Comparison of ENCODE assay signal across 20 cellular contexts in genomic region chr2:96107883-96108551, GRCh38. TPM values are rescaled to one million over a fixed set of nuclear protein-coding genes. Genes with fewer than 3 reads are reported as not detected.
DNase-seq lines count a peak whose midpoint lies in the region; ATAC-seq, FAIRE-seq and TF ChIP-seq lines count a peak whose summit lies in the region.
"Had no signal": no experiment of that assay in that cellular context is flagged by ENCODE, and none has a peak within 500 bp of the region (broad histone marks: within the 10 kb centered on the region; RNA-seq: fewer than 3 reads in every experiment).

No MANE protein-coding gene starts in this region.

- H3K4me1 ChIP-seq in RWPE2 (ENCODE audit: insufficient read depth, poor library complexity, severe bottlenecking) (no peaks in the 10 kb centered on the region), kidney (ENCODE audit: control insufficient read depth in 1 of 2, insufficient read depth in 1 of 2, low read depth in 1 of 2, low read length in 2 of 2) (peaks cover 0 to 12% of the 10 kb centered on the region in 2 donors), stomach (peaks cover 0 to 17% (median 7%) of the 10 kb centered on the region in 4 donors)
- H3K4me1 ChIP-seq: A549 had no signal

- TF ChIP-seq EP300 in stomach (IDR thresholded peaks at IDR 0.05) = no peak

- H3K27me3 ChIP-seq in RWPE2 (ENCODE audit: insufficient read depth, poor library complexity, severe bottlenecking) = no peaks in the 10 kb centered on the region
- peaks cover 0 to 15% (median 0%) of the 10 kb centered on the region in 3 donors for H3K27me3 ChIP-seq in stomach
- H3K27me3 ChIP-seq: ovary had no signal

- H3K9me3 ChIP-seq in RWPE2 (ENCODE audit: severe bottlenecking) (peaks cover 2% of the 10 kb centered on the region), kidney (ENCODE audit: control insufficient read depth in 1 of 2, low read length in 2 of 2) (peaks cover 0 to 6% of the 10 kb centered on the region in 2 donors), stomach (peaks cover 0 to 17% (median 8%) of the 10 kb centered on the region in 4 donors)

- FAIRE-seq in kidney (lab: Jason Lieb, UNC) = no peak
- FAIRE-seq: A549, endothelial cell of umbilical vein, small intestine had no signal

- TF ChIP-seq CTCF in RWPE2 (IDR thresholded peaks at IDR 0.05; ENCODE audit: poor library complexity, severe bottlenecking) (no peak), kidney (IDR thresholded peaks at IDR 0.05; ENCODE audit: borderline replicate concordance, extremely low read depth, insufficient read depth) (no peak), stomach (IDR thresholded peaks at IDR 0.05) (no peak)

- H3K27ac ChIP-seq in RWPE2 (ENCODE audit: poor library complexity, severe bottlenecking) (no peak overlapping the region), kidney (ENCODE audit: low read depth in 2 of 2, low read length in 2 of 2) (peak overlapping the region in 1 of 2 donors; percentile 74), stomach (peak overlapping the region in 2 of 5 donors; percentile 8 to 26)
- H3K27ac ChIP-seq: A549, ovary had no signal

- no peaks in the 10 kb centered on the region for H3K36me3 ChIP-seq in RWPE2 (ENCODE audit: low read depth)
- H3K36me3 ChIP-seq in kidney (ENCODE audit: control insufficient read depth in 1 of 2, insufficient read depth in 2 of 2, low read length in 2 of 2) = no peaks in the 10 kb centered on the region
- no peaks in the 10 kb centered on the region for H3K36me3 ChIP-seq in stomach
- H3K36me3 ChIP-seq: ovary had no signal

- 49 to 77% (median 57%) methylated on average over 2 to 7 of the region's 7 CpGs for WGBS in stomach, 5 donors

- ATAC-seq in RWPE2 (ENCODE audit: low read depth) = no peak
- ATAC-seq: A549; activated CD8-positive, alpha-beta T cell treated with anti-CD3 and anti-CD28 coated beads, Interleukin-2, amount 10 ng/mL, durations not matched to agents 7 days and 5 days; Panc1; stimulated activated naive B cell treated with anti-CD40 and anti-IgM and Interleukin-4, amounts not matched to agents 10 μg/mL and 1 μg/mL and 100 μg/mL, for 72 hours had no signal

- no peak for TF ChIP-seq POLR2A in stomach (IDR thresholded peaks at IDR 0.05)

- H3K4me3 ChIP-seq in RWPE2 (ENCODE audit: severe bottlenecking) = no peak overlapping the region
- no peak overlapping the region for H3K4me3 ChIP-seq in kidney (ENCODE audit: low read length in 2 of 2)
- no peak overlapping the region for H3K4me3 ChIP-seq in stomach
- H3K4me3 ChIP-seq: A549, ovary had no signal

- no peak overlapping the region for H3K9ac ChIP-seq in kidney (ENCODE audit: low read length in 2 of 2)

- DNase-seq in activated T-cell treated with anti-CD3 and anti-CD28 coated beads, Interleukin-2, amount 50 U/mL, for 1 hour = peak; percentile 13
- no peak for DNase-seq in activated T-cell treated with anti-CD3 and anti-CD28 coated beads, Interleukin-2, amount 50 U/mL, for 48 hours
- DNase-seq in RWPE2 (ENCODE audit: low spot score) = peak; percentile 49
- peak; percentile 37 for DNase-seq in kidney
- DNase-seq in posterior vena cava (ENCODE audit: low spot score) = peak; percentile 62
- no peak for DNase-seq in stomach
- no peak for DNase-seq in DMS53 treated with DMSO at 0.1 percent for 48 hours (lab: John Stamatoyannopoulos, UW; ENCODE audit: unreplicated experiment)
- no peak for DNase-seq in mucosa of gallbladder (ENCODE audit: low spot score)
- DNase-seq: activated CD8-positive, alpha-beta T cell treated with anti-CD3 and anti-CD28 coated beads, Interleukin-2, amount 10 ng/mL, durations not matched to agents 7 days and 5 days; anterior cingulate cortex; foreskin melanocyte; midbrain; NCI-H748 treated with DMSO at 0.1 percent for 48 hours; small intestine; stimulated activated naive B cell treated with anti-CD40 and anti-IgM and Interleukin-4, amounts not matched to agents 10 μg/mL and 1 μg/mL and 100 μg/mL, for 72 hours had no signal

- intact Hi-C loops in kidney (cut with DNase I) = no loop called here
- intact Hi-C loops in posterior vena cava (cut with DNase I) = no loop called here
- intact Hi-C loops in stomach (cut with DNase I; ENCODE audit: low total_unique reads) = no loop called here

RNA-seq across cellular contexts. Expression of gene ADRA2B, which starts 8.4 kb away (rescaled TPM):
- total RNA-seq in kidney (1.4 TPM), posterior vena cava (1 to 10 TPM; 4.1 to 7.1 TPM), stomach (1 to 10 TPM in 2 of 5 donors, under 1 TPM in 1, not detected in 2; 0.43 to 2.9 (median 2.0) TPM), mucosa of gallbladder (0.95 TPM)
- polyA plus RNA-seq in kidney (ENCODE audit: insufficient read depth, low read depth, low replicate concordance) (4.8 TPM), stomach (under 1 TPM; 0.15 to 0.45 (median 0.19) TPM)
- total RNA-seq: CD4-positive, alpha-beta memory T cell; endothelial cell of umbilical vein had no signal
- polyA plus RNA-seq: CD4-positive, alpha-beta memory T cell; endothelial cell of umbilical vein had no signal

RNA-seq across cellular contexts. Expression of gene ASTL, which starts 30.3 kb away (rescaled TPM):
- total RNA-seq in kidney (not detected), posterior vena cava (not detected), stomach (not detected), mucosa of gallbladder (not detected)
- polyA plus RNA-seq in kidney (ENCODE audit: insufficient read depth, low read depth, low replicate concordance) (not detected), stomach (under 1 TPM in 1 of 3 donors, not detected in 2; 0.08 TPM)
- total RNA-seq: endothelial cell of umbilical vein had no signal
- polyA plus RNA-seq: A549, endothelial cell of umbilical vein, small intestine had no signal

RNA-seq across cellular contexts. Expression of gene DUSP2, which starts 37.2 kb away (rescaled TPM):
- total RNA-seq in kidney (11.8 TPM), posterior vena cava (1 to 10 TPM; 3.5 to 3.8 TPM), stomach (1 to 10 TPM; 4.0 to 9.4 (median 8.1) TPM), mucosa of gallbladder (11.3 TPM)
- polyA plus RNA-seq in kidney (ENCODE audit: insufficient read depth, low read depth, low replicate concordance) (5.6 TPM), stomach (1 to 10 TPM; 3.6 to 6.1 (median 4.7) TPM)

Comparison
In these comparisons a context has a peak if more than half of its experiments do, and no peak if none do; other contexts are left out.
1. DNase-seq: peak in activated T-cell treated with anti-CD3 and anti-CD28 coated beads, Interleukin-2, amount 50 U/mL, for 1 hour (single experiment), RWPE2 (single experiment), kidney (single experiment) and posterior vena cava (single experiment); none in activated T-cell treated with anti-CD3 and anti-CD28 coated beads, Interleukin-2, amount 50 U/mL, for 48 hours (0 of 2), stomach (single experiment), DMS53 treated with DMSO at 0.1 percent for 48 hours (single experiment) and mucosa of gallbladder (single experiment).